In the genomic region with DNA sequence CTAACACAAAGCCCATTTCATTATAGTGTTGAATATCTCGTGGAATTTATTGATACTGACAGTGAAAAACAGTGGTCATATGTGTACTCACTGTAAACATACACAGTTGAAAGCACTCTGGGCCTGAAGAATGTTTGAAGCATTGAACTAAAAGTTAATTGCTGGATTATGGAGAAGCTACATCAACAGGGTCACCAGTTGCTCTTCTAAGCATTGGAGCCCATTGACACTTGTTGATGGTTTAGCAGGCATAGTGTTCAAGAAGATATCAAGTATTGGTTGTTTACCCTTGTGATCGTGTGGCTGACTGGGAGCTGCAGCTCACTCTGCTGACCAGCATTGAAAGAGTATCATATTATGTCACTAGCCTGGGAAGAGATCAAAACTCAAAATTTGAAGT, we compare ENCODE assay signal across 8 cellular contexts. TPM values are rescaled to one million over a fixed set of nuclear protein-coding genes. Genes with fewer than 3 reads are reported as not detected.
"Had no signal": no experiment of that assay in that cellular context is flagged by ENCODE, and none has a peak within 500 bp of the region (broad histone marks: within the 10 kb centered on the region; RNA-seq: fewer than 3 reads in every experiment).

No MANE protein-coding gene starts in this region.

- H3K4me2 ChIP-seq: KMS-11 had no signal

- ATAC-seq: HepG2 had no signal

- H3K27ac ChIP-seq: HL-60, KMS-11 had no signal

- DNase-seq: IMR-90, KBM-7, KG1 had no signal

- H3K9ac ChIP-seq: KMS-11 had no signal

- FAIRE-seq: HepG2, HTR-8/SVneo had no signal

RNA-seq across cellular contexts. Expression of a gene that starts 10.3 kb away (rescaled TPM):
- total RNA-seq: HepG2, HT-29 had no signal
- polyA plus RNA-seq: HepG2 had no signal
